Comparison of ENCODE assay signal across 12 cellular contexts in genomic region chr1:32128479-32128878, GRCh38.
"Had no signal": no experiment of that assay in that cellular context is flagged by ENCODE, and none has a peak within 500 bp of the region (broad histone marks: within the 10 kb centered on the region; RNA-seq: fewer than 3 reads in every experiment).

No MANE protein-coding gene starts in this region.

- H3K27ac ChIP-seq: pancreas had no signal

- H3K4me3 ChIP-seq: heart right ventricle, left lung, pancreas had no signal

- H3K9me3 ChIP-seq: heart right ventricle, left lung, pancreas had no signal

- DNase-seq: activated CD4-positive, alpha-beta T cell treated with anti-CD3 and anti-CD28 coated beads, Interleukin-2, amount 10 ng/mL, durations not matched to agents 7 days and 5 days; activated CD4-positive, CD25-positive, alpha-beta regulatory T cell; activated naive CD4-positive, alpha-beta T cell treated with anti-CD3 and anti-CD28 coated beads, Interleukin-2, amount 50 U/mL, for 16 hours; activated T-cell treated with anti-CD3 and anti-CD28 coated beads for 4 hours; heart right ventricle; islet precursor cell; left lung; mesenchymal stem cell; pancreas; retina had no signal

- H3K4me3 Mint-ChIP-seq: activated CD4-positive, alpha-beta T cell treated with anti-CD3 and anti-CD28 coated beads, Interleukin-2, amount 10 ng/mL, durations not matched to agents 7 days and 5 days; T-helper 1 cell treated with Interleukin-12 subunit alpha and Interleukin-12 subunit beta and Interleukin-4 antibody, amounts not matched to agents 30 μg/mL and 1 μg/mL, for 36 hours had no signal

- ATAC-seq: heart right ventricle, left lung, pancreas, SK-N-SH treated with all-trans-retinoic acid at 6 μM for 48 hours had no signal

- H3K9me3 Mint-ChIP-seq: activated CD4-positive, alpha-beta T cell treated with anti-CD3 and anti-CD28 coated beads, Interleukin-2, amount 10 ng/mL, durations not matched to agents 7 days and 5 days; T-helper 1 cell treated with Interleukin-12 subunit alpha and Interleukin-12 subunit beta and Interleukin-4 antibody, amounts not matched to agents 30 μg/mL and 1 μg/mL, for 36 hours had no signal

- H3K27me3 ChIP-seq: heart right ventricle, left lung, pancreas had no signal

- H3K27me3 Mint-ChIP-seq: activated CD4-positive, alpha-beta T cell treated with anti-CD3 and anti-CD28 coated beads, Interleukin-2, amount 10 ng/mL, durations not matched to agents 7 days and 5 days had no signal

- H3K27ac Mint-ChIP-seq: activated CD4-positive, alpha-beta T cell treated with anti-CD3 and anti-CD28 coated beads, Interleukin-2, amount 10 ng/mL, durations not matched to agents 7 days and 5 days; T-helper 1 cell treated with Interleukin-12 subunit alpha and Interleukin-12 subunit beta and Interleukin-4 antibody, amounts not matched to agents 30 μg/mL and 1 μg/mL, for 36 hours had no signal
